In the genomic region with DNA sequence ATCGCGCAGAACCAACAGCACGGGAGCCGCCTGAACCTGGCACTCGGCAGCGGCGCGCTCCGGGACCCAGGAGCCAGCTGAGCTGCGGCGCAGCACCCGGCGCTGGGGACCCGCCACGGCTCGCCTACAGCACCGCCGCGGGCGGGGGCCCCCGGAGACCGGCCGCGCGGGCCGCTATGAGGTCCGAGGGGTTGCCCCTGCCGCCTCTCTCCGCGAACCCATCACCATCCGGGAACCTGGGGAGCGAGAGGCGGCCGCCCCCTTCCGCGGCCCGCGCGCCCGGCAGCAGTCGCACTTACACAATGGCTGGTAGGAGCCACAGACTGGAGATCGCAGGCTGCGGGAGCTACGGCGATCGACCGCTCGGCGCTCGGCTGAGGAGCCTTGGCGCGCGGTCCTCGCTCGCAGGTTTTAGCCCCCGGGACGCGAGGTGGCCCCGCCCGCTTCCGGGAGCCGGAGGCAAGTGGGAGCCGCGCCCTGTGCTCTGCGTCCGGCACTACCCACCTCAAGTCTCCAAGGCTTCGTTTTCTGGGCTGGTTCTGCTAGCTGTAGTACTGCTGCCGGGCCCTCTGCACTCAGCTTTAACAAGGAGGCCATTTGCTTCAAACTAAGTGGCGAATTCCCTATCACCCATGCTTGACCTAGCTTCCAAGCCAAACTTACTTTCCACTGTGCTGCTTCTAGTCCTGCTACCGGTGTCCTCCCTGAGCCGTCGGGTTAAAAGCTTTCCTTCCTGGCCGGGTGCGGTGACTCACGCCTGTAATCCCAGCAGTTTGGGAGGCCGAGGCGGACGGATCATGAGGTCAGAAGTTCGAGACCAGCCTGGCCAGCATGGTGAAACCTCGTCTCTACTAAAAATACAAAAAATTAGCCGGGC, we compare ENCODE assay signal across 8 cellular contexts. TPM values are rescaled to one million over a fixed set of nuclear protein-coding genes. Genes with fewer than 3 reads are reported as not detected.
DNase-seq lines count a peak whose midpoint lies in the region; ATAC-seq and TF ChIP-seq lines count a peak whose summit lies in the region.

Gene TPK1, minus strand, starts transcription at position 386 of the 877 bp plus-strand sequence. CDS start 451 bp downstream, outside the sequence.

- H3K4me1 Mint-ChIP-seq in T-helper 2 cell treated with Interferon-gamma antibody and Interleukin-4, amounts not matched to agents 5 μg/mL and 100 μg/mL, for 36 hours (ENCODE audit: low read depth) = peaks cover 34% of the 10 kb centered on the region

- intact Hi-C loops in ascending aorta (cut with DNase I) = loop anchor here (2.0 to 10.0 kb wide), 4 partner anchors 51 to 1441 kb away; partner anchors contain the start of gene TCAF1
- intact Hi-C loops in right cardiac atrium (cut with DNase I) = no loop called here
- intact Hi-C loops in uterus (cut with DNase I; ENCODE audit: low total_unique reads) = no loop called here

- H3K27ac Mint-ChIP-seq in T-helper 2 cell treated with Interferon-gamma antibody and Interleukin-4, amounts not matched to agents 5 μg/mL and 100 μg/mL, for 36 hours = peak within 1 kb of the TSS; percentile 99

- peak; percentile 85 for ATAC-seq in GM18499 (IDR thresholded peaks at IDR 0.05; ENCODE audit: insufficient read depth, unreplicated experiment)
- ATAC-seq in HG02870 (IDR thresholded peaks at IDR 0.05; ENCODE audit: unreplicated experiment) = peak; percentile 83
- ATAC-seq in right cardiac atrium = peak; percentile 97 to 98

- peaks cover 33% of the 10 kb centered on the region for H3K9me3 Mint-ChIP-seq in T-helper 2 cell treated with Interferon-gamma antibody and Interleukin-4, amounts not matched to agents 5 μg/mL and 100 μg/mL, for 36 hours

- peak within 1 kb of the TSS; percentile 89 to 92 for H3K4me3 ChIP-seq in ascending aorta
- peak within 1 kb of the TSS; percentile 83 for H3K4me3 ChIP-seq in right cardiac atrium (ENCODE audit: low read length)
- H3K4me3 ChIP-seq in uterus = peak within 1 kb of the TSS; percentile 78 to 81

- H3K9me3 ChIP-seq in ascending aorta = peaks cover 0 to 10% of the 10 kb centered on the region in 2 donors
- H3K9me3 ChIP-seq in right cardiac atrium (ENCODE audit: control insufficient read depth, low read length) = no peaks in the 10 kb centered on the region
- H3K9me3 ChIP-seq in uterus = peaks cover 0 to 2% of the 10 kb centered on the region in 2 donors

- H3K27me3 ChIP-seq in ascending aorta = no peaks in the 10 kb centered on the region
- no peaks in the 10 kb centered on the region for H3K27me3 ChIP-seq in right cardiac atrium (ENCODE audit: control insufficient read depth, insufficient read depth)
- H3K27me3 ChIP-seq in uterus = no peaks in the 10 kb centered on the region

- DNase-seq in NCI-H146 treated with DMSO at 0.1 percent for 48 hours (lab: John Stamatoyannopoulos, UW; ENCODE audit: unreplicated experiment) = peak; percentile 84
- peak; percentile 93 for DNase-seq in T-helper 2 cell treated with Interferon-gamma antibody and Interleukin-4, amounts not matched to agents 5 μg/mL and 100 μg/mL, for 36 hours (ENCODE audit: low spot score)
- peak; percentile 68 to 94 for DNase-seq in ascending aorta (ENCODE audit: low spot score in 2 of 2)
- DNase-seq in right cardiac atrium = peak; percentile 95 to 98 (median 97)
- DNase-seq in pulmonary artery endothelial cell (ENCODE audit: low read depth, low spot score) = peak; percentile 87
- DNase-seq in uterus = peak; percentile 83 to 90

- H3K36me3 ChIP-seq in ascending aorta (no peaks in the 10 kb centered on the region), uterus (no peaks in the 10 kb centered on the region)

- peaks cover 22% of the 10 kb centered on the region for H3K36me3 Mint-ChIP-seq in T-helper 2 cell treated with Interferon-gamma antibody and Interleukin-4, amounts not matched to agents 5 μg/mL and 100 μg/mL, for 36 hours (ENCODE audit: low read depth)

- H3K27me3 Mint-ChIP-seq in T-helper 2 cell treated with Interferon-gamma antibody and Interleukin-4, amounts not matched to agents 5 μg/mL and 100 μg/mL, for 36 hours (ENCODE audit: low read depth) = no peaks in the 10 kb centered on the region

- TF ChIP-seq POLR2A in uterus (IDR thresholded peaks at IDR 0.05) = peak; percentile 80 to 82

- H3K4me3 Mint-ChIP-seq in T-helper 2 cell treated with Interferon-gamma antibody and Interleukin-4, amounts not matched to agents 5 μg/mL and 100 μg/mL, for 36 hours = peak within 1 kb of the TSS; percentile 97

- WGBS in right cardiac atrium = 7% methylated on average over 81 of the region's 81 CpGs

- H3K4me1 ChIP-seq in ascending aorta = peaks cover 4 to 13% of the 10 kb centered on the region in 2 donors
- H3K4me1 ChIP-seq in right cardiac atrium (ENCODE audit: control insufficient read depth, insufficient read depth, low read length) = no peaks in the 10 kb centered on the region
- peaks cover 0 to 5% of the 10 kb centered on the region in 2 donors for H3K4me1 ChIP-seq in uterus

- TF ChIP-seq CTCF in ascending aorta (IDR thresholded peaks at IDR 0.05) (no peak), uterus (IDR thresholded peaks at IDR 0.05) (peak in 3 of 4 experiments; percentile 9 to 19 (median 19))

- H3K27ac ChIP-seq in ascending aorta (peak within 1 kb of the TSS; percentile 96 to 98), right cardiac atrium (ENCODE audit: low read length) (peak within 1 kb of the TSS; percentile 100), uterus (peak within 1 kb of the TSS; percentile 93 to 94)

RNA-seq across cellular contexts. Expression of gene TPK1, which starts in this region (rescaled TPM):
- total RNA-seq in ascending aorta (3.7 TPM), right cardiac atrium (1 to 10 TPM; 7.4 to 8.8 (median 7.9) TPM), pulmonary artery endothelial cell (17.5 and 22.9 TPM in 2 replicates), uterus (100 to 1,000 TPM in 1 of 4 donors, 1 to 10 TPM in 2, under 1 TPM in 1; 0.59 to 178 (median 8.8) TPM)
- polyA plus RNA-seq in right cardiac atrium = 5.5 TPM

Comparison
In these comparisons a context has a peak if more than half of its experiments do, and no peak if none do; other contexts are left out.
1. Peak in every context shown above with its lines: DNase-seq, ATAC-seq, H3K4me3 ChIP-seq and H3K27ac ChIP-seq.
2. CTCF ChIP-seq: peak in uterus (3 of 4); none in ascending aorta (0 of 3).